ENCODE assay signal across 1 cellular context in genomic region chr9:128103589-128103962, GRCh38.
TF ChIP-seq lines count a peak whose summit lies in the region.

No MANE protein-coding gene starts in this region.

TF ChIP-seq in GM12878, 131 proteins besides CTCF, POLR2A, EP300 and RAD21:
- TF ChIP-seq CREM (IDR thresholded peaks at IDR 0.05; ENCODE audit: low read depth) (no peak), YBX1 (IDR thresholded peaks at IDR 0.05) (no peak), ATF2 (IDR thresholded peaks at IDR 0.05; ENCODE audit: low read length) (no peak), MTA2 (IDR thresholded peaks at IDR 0.05; ENCODE audit: low read depth) (no peak), TCF3 (IDR thresholded peaks at IDR 0.05; ENCODE audit: borderline replicate concordance, insufficient read depth, low read depth, low read length) (no peak), ASH2L (IDR thresholded peaks at IDR 0.05; ENCODE audit: borderline replicate concordance, low read depth) (no peak), IKZF2 (IDR thresholded peaks at IDR 0.05) (no peak), BHLHE40 (IDR thresholded peaks at IDR 0.05; ENCODE audit: borderline replicate concordance in 1 of 2, low read depth in 2 of 2, low read length in 1 of 2) (no peak), SIN3A (IDR thresholded peaks at IDR 0.05; ENCODE audit: low read depth, low read length) (no peak), ATF3 (IDR thresholded peaks at IDR 0.05; ENCODE audit: borderline replicate concordance, extremely low read depth, low read depth, low read length) (no peak), PAX5 (IDR thresholded peaks at IDR 0.05; ENCODE audit: borderline replicate concordance, low read depth, low read length) (no peak), NR2F1 (conservative IDR thresholded peaks at IDR 0.05) (no peak)
